ENCODE assay signal across 6 cellular contexts in genomic region chr17:28576016-28576415, GRCh38. TPM values are rescaled to one million over a fixed set of nuclear protein-coding genes. Genes with fewer than 3 reads are reported as not detected.
A peak's percentile ranks its signal among the peaks of the same experiment; 100 is the strongest.
DNase-seq lines count a peak whose midpoint lies in the region; ATAC-seq, FAIRE-seq and TF ChIP-seq lines count a peak whose summit lies in the region.
"Not testable (repeated sequence)": the region's sequence is repeated elsewhere in the genome, so short reads cannot be mapped to it uniquely, and the experiment has no call there.

No MANE protein-coding gene starts in this region.

- peaks cover 31% of the 10 kb centered on the region for H3K4me1 ChIP-seq in OCI-LY1 (ENCODE audit: insufficient read depth, low read length, severe bottlenecking)
- peaks cover 50% of the 10 kb centered on the region for H3K4me1 ChIP-seq in HepG2 (ENCODE audit: insufficient read depth, low read length)
- H3K4me1 ChIP-seq in tibial nerve = peaks cover 0 to 35% (median 10%) of the 10 kb centered on the region in 4 donors

- not testable (repeated sequence) for H3K9me2 ChIP-seq in OCI-LY1 (ENCODE audit: low read depth, low read length)

- H3K27ac Mint-ChIP-seq in activated T-helper 1 cell treated with anti-CD3 and anti-CD28 coated beads, Interleukin-12 subunit alpha, Interleukin-12 subunit beta, Interleukin-2, Interleukin-4 antibody, amounts not matched to agents 30 ng/mL and 10 ng/mL and 1 ng/mL, durations not matched to agents 14 hours and 24 hours and 36 hours = peak overlapping the region; percentile 94
- not testable (repeated sequence) for H3K27ac Mint-ChIP-seq in chondrocyte (ENCODE audit: unreplicated experiment)

- H3K4me3 ChIP-seq in GM12864 (ENCODE audit: low read depth, low read length) (peak overlapping the region; percentile 53), OCI-LY1 (ENCODE audit: low read depth, low read length, poor library complexity, severe bottlenecking) (peak overlapping the region; percentile 46), HepG2 (replicated peaks in 1 of 3; ENCODE audit: insufficient read depth in 1 of 3, low read depth in 2 of 3, low read length in 3 of 3) (peak overlapping the region in 1 of 3 experiments; percentile 63; a peak in 3 of 6 replicates), tibial nerve (peak overlapping the region in 2 of 4 donors; percentile 21 to 45)

- not testable (repeated sequence) for H3K9me3 ChIP-seq in OCI-LY1 (ENCODE audit: low read length); HepG2 (ENCODE audit: low read length); tibial nerve

- H2AFZ ChIP-seq in OCI-LY1 (ENCODE audit: low read length); HepG2 (ENCODE audit: low read length): not testable (repeated sequence)

- H3K27ac ChIP-seq in OCI-LY1 (ENCODE audit: low read depth, low read length, poor library complexity, severe bottlenecking); HepG2 (ENCODE audit: extremely low read length, insufficient read depth, low read length): not testable (repeated sequence)
- H3K27ac ChIP-seq in tibial nerve = peak overlapping the region in 3 of 4 donors; percentile 4 to 72 (median 52)

- H3K4me2 ChIP-seq in OCI-LY1 (ENCODE audit: low read length) = peak overlapping the region; percentile 58; the same call in 1 of the 2 replicates
- peak overlapping the region; percentile 59 for H3K4me2 ChIP-seq in HepG2 (ENCODE audit: low read depth, low read length)

- POLR2A ChIA-PET in HepG2 (lab: Yijun Ruan, JAX) = interaction anchor here (0.6 to 1.4 kb wide), 2 partner anchors 21 to 68 kb away, joined by 3 to 8 read pairs; partner anchors contain the start of gene BLTP2

- TF ChIP-seq RAD21 in HepG2 (CRISPR knock-in tag; IDR thresholded peaks at IDR 0.05) = not testable (repeated sequence)

- peak overlapping the region; percentile 86 for H3K4me3 Mint-ChIP-seq in activated T-helper 1 cell treated with anti-CD3 and anti-CD28 coated beads, Interleukin-12 subunit alpha, Interleukin-12 subunit beta, Interleukin-2, Interleukin-4 antibody, amounts not matched to agents 30 ng/mL and 10 ng/mL and 1 ng/mL, durations not matched to agents 14 hours and 24 hours and 36 hours
- peak overlapping the region; percentile 52 for H3K4me3 Mint-ChIP-seq in chondrocyte (ENCODE audit: unreplicated experiment)

- not testable (repeated sequence) for H3K27me3 Mint-ChIP-seq in activated T-helper 1 cell treated with anti-CD3 and anti-CD28 coated beads, Interleukin-12 subunit alpha, Interleukin-12 subunit beta, Interleukin-2, Interleukin-4 antibody, amounts not matched to agents 30 ng/mL and 10 ng/mL and 1 ng/mL, durations not matched to agents 14 hours and 24 hours and 36 hours (ENCODE audit: insufficient read depth); chondrocyte (ENCODE audit: low read depth)

- H3K4me1 Mint-ChIP-seq in activated T-helper 1 cell treated with anti-CD3 and anti-CD28 coated beads, Interleukin-12 subunit alpha, Interleukin-12 subunit beta, Interleukin-2, Interleukin-4 antibody, amounts not matched to agents 30 ng/mL and 10 ng/mL and 1 ng/mL, durations not matched to agents 14 hours and 24 hours and 36 hours (ENCODE audit: low read depth) = peaks cover 82% of the 10 kb centered on the region
- peaks cover 14% of the 10 kb centered on the region for H3K4me1 Mint-ChIP-seq in chondrocyte (ENCODE audit: low read depth)

- FAIRE-seq in HepG2 (lab: Jason Lieb, UNC) = not testable (repeated sequence)

- H4K20me1 ChIP-seq in OCI-LY1 (ENCODE audit: insufficient read depth, low read length); HepG2 (ENCODE audit: insufficient read depth, low read length): not testable (repeated sequence)

- TF ChIP-seq EP300 in HepG2 (IDR thresholded peaks at IDR 0.05; ENCODE audit: low read depth in 2 of 2, low read length in 2 of 2); HepG2 (CRISPR knock-in tag; IDR thresholded peaks at IDR 0.05; ENCODE audit: borderline replicate concordance); tibial nerve (IDR thresholded peaks at IDR 0.05): not testable (repeated sequence)

- H3K27me3 ChIP-seq in OCI-LY1 (ENCODE audit: insufficient read depth, low read length); HepG2 (ENCODE audit: control insufficient read depth in 1 of 2, insufficient read depth in 2 of 2, low read length in 2 of 2); tibial nerve: not testable (repeated sequence)

- not testable (repeated sequence) for TF ChIP-seq CTCF in GM12864 (IDR thresholded peaks at IDR 0.05; ENCODE audit: low read depth, low read length, missing control alignments); OCI-LY1 (IDR thresholded peaks at IDR 0.05; ENCODE audit: low read length); chondrocyte (IDR thresholded peaks at IDR 0.05); HepG2 (CRISPR knock-in tag; IDR thresholded peaks at IDR 0.05); tibial nerve (IDR thresholded peaks at IDR 0.05)

- not testable (repeated sequence) for H3F3A ChIP-seq in OCI-LY1 (ENCODE audit: insufficient read depth, low read length)

- not testable (repeated sequence) for BruUV-seq in HepG2 (replicated peaks; lab: Mats Ljungman, UMichigan)

- not testable (repeated sequence) for TF ChIP-seq POLR2A in HepG2 (IDR thresholded peaks at IDR 0.05; ENCODE audit: insufficient read depth in 1 of 2, low read depth in 2 of 2, low read length in 2 of 2); tibial nerve (IDR thresholded peaks at IDR 0.05)

- intact Hi-C loops in activated T-helper 1 cell treated with anti-CD3 and anti-CD28 coated beads, Interleukin-12 subunit alpha, Interleukin-12 subunit beta, Interleukin-2, Interleukin-4 antibody, amounts not matched to agents 30 ng/mL and 10 ng/mL and 1 ng/mL, durations not matched to agents 14 hours and 24 hours and 36 hours (cut with micrococcal nuclease) = loop anchor here (1.0 to 10.0 kb wide), 6 partner anchors 24 to 379 kb away; partner anchors contain the start of genes PHF12, PROCA1 and UNC119
- intact Hi-C loops in HepG2 (cut with micrococcal nuclease; ENCODE audit: unreplicated experiment) = loop anchor here (1.0 kb wide), 1 partner anchor 23 kb away; the partner anchor contains the start of gene SPAG5

- H3K36me3 ChIP-seq in OCI-LY1 (ENCODE audit: insufficient read depth, low read length) (peaks cover 64% of the 10 kb centered on the region), HepG2 (replicated peaks in 1 of 2; ENCODE audit: control insufficient read depth in 1 of 2, insufficient read depth in 2 of 2, low read length in 2 of 2) (peaks cover 15 to 36% of the 10 kb centered on the region in 2 experiments), tibial nerve (peaks cover 0 to 10% (median 0%) of the 10 kb centered on the region in 3 donors)

- ATAC-seq in HepG2 = not testable (repeated sequence)

- WGBS in HepG2 (ENCODE audit: low lambda C conversion rate) = 66% methylated on average over 3 of the region's 3 CpGs
- 44 to 67% methylated on average over 3 of the region's 3 CpGs for WGBS in tibial nerve, 2 donors

- H3K9me3 Mint-ChIP-seq in activated T-helper 1 cell treated with anti-CD3 and anti-CD28 coated beads, Interleukin-12 subunit alpha, Interleukin-12 subunit beta, Interleukin-2, Interleukin-4 antibody, amounts not matched to agents 30 ng/mL and 10 ng/mL and 1 ng/mL, durations not matched to agents 14 hours and 24 hours and 36 hours; chondrocyte (ENCODE audit: low read depth): not testable (repeated sequence)

- not testable (repeated sequence) for H3K79me2 ChIP-seq in OCI-LY1 (ENCODE audit: insufficient read depth, low read length); HepG2 (ENCODE audit: insufficient read depth, low read length)

- H3K9ac ChIP-seq in OCI-LY1 (ENCODE audit: low read length) (peak overlapping the region; percentile 26; the same call in 1 of the 2 replicates), HepG2 (ENCODE audit: insufficient read depth, low read depth, low read length) (peak overlapping the region; percentile 49; the same call in 1 of the 2 replicates)

- in situ Hi-C loops in HepG2 (cut with HindIII; ENCODE audit: extremely low pct_ligation_motif_present, low pct_unique_long_range_greater_than_20kb) = not testable (repeated sequence)

- H3K36me3 Mint-ChIP-seq in activated T-helper 1 cell treated with anti-CD3 and anti-CD28 coated beads, Interleukin-12 subunit alpha, Interleukin-12 subunit beta, Interleukin-2, Interleukin-4 antibody, amounts not matched to agents 30 ng/mL and 10 ng/mL and 1 ng/mL, durations not matched to agents 14 hours and 24 hours and 36 hours (ENCODE audit: low read depth) = peaks cover 44% of the 10 kb centered on the region
- H3K36me3 Mint-ChIP-seq in chondrocyte (ENCODE audit: low read depth) = not testable (repeated sequence)

- CTCF ChIA-PET in HepG2 (lab: Yijun Ruan, JAX; ENCODE audit: low intra/inter-chr PET ratio, low total read pairs) = not testable (repeated sequence)

- DNase-seq in GM12864 (ENCODE audit: low read depth); activated T-helper 1 cell treated with anti-CD3 and anti-CD28 coated beads, Interleukin-12 subunit alpha, Interleukin-12 subunit beta, Interleukin-2, Interleukin-4 antibody, amounts not matched to agents 30 ng/mL and 10 ng/mL and 1 ng/mL, durations not matched to agents 14 hours and 24 hours and 36 hours (ENCODE audit: low spot score); HepG2 (ENCODE audit: low spot score); tibial nerve (ENCODE audit: low spot score in 2 of 2): not testable (repeated sequence)
- DNase-seq in chondrocyte (ENCODE audit: low spot score) = peak; percentile 38

RNA-seq across cellular contexts. Expression of gene ALDOC, which starts 0.7 kb away (rescaled TPM):
- 44.0 and 47.6 TPM in 2 replicates for total RNA-seq in activated T-helper 1 cell treated with anti-CD3 and anti-CD28 coated beads, Interleukin-12 subunit alpha, Interleukin-12 subunit beta, Interleukin-2, Interleukin-4 antibody, amounts not matched to agents 30 ng/mL and 10 ng/mL and 1 ng/mL, durations not matched to agents 14 hours and 24 hours and 36 hours
- total RNA-seq in chondrocyte = 3.9 to 9.5 TPM (median 8.0 TPM) in 3 replicates
- 15.4 and 16.9 TPM in 2 replicates for total RNA-seq in HepG2 (2016; rRNA removed; fragmentation: Illumina TruSeq; extraction: Trizol)
- total RNA-seq in HepG2 (2016; cell fraction: cytosol; rRNA removed; fragmentation: Illumina TruSeq; extraction: Trizol; ENCODE audit: low read depth) = 1.9 and 2.3 TPM in 2 replicates
- total RNA-seq in HepG2 (2016; cell fraction: insoluble cytoplasmic fraction; rRNA removed; fragmentation: Illumina TruSeq; extraction: Trizol) = 14.8 and 19.1 TPM in 2 replicates
- 3.6 and 4.1 TPM in 2 replicates for total RNA-seq in HepG2 (2016; cell fraction: membrane; rRNA removed; fragmentation: Illumina TruSeq; extraction: Trizol)
- total RNA-seq in HepG2 (2016; cell fraction: nucleus; rRNA removed; fragmentation: Illumina TruSeq; extraction: Trizol) = 5.5 and 6.5 TPM in 2 replicates
- polyA plus RNA-seq in HepG2 (2011; rRNA removed) = 60.9 and 86.5 TPM in 2 replicates
- 88.3 and 89.2 TPM in 2 replicates for polyA plus RNA-seq in HepG2 (2011; cell fraction: cytosol; rRNA removed)
- 58.5 and 80.1 TPM in 2 replicates for polyA plus RNA-seq in HepG2 (2011; cell fraction: nucleus; rRNA removed)
- polyA plus RNA-seq in HepG2 (2012) = 60.0 and 69.4 TPM in 2 replicates
- 2.0 and 2.3 TPM in 2 replicates for polyA plus RNA-seq in HepG2 (2016; cell fraction: cytosol; fragmentation: Illumina TruSeq; extraction: Trizol; ENCODE audit: low read depth)
- 19.5 and 24.0 TPM in 2 replicates for polyA plus RNA-seq in HepG2 (2016; cell fraction: insoluble cytoplasmic fraction; fragmentation: Illumina TruSeq; extraction: Trizol; ENCODE audit: low read depth)
- 2.4 and 2.9 TPM in 2 replicates for polyA plus RNA-seq in HepG2 (2016; cell fraction: membrane; fragmentation: Illumina TruSeq; extraction: Trizol; ENCODE audit: low read depth)
- polyA plus RNA-seq in HepG2 (2016; cell fraction: nucleus; fragmentation: Illumina TruSeq; extraction: Trizol; ENCODE audit: insufficient read depth, low read depth) = 7.6 and 8.5 TPM in 2 replicates
- 18.8 and 112 TPM in 2 replicates for polyA minus RNA-seq in HepG2 (2011; rRNA and poly(A)+ RNA removed; ENCODE audit: low replicate concordance)
- 37.7 and 51.5 TPM in 2 replicates for polyA minus RNA-seq in HepG2 (2011; cell fraction: cytosol; rRNA and poly(A)+ RNA removed)
- polyA minus RNA-seq in HepG2 (2011; cell fraction: nucleus; rRNA and poly(A)+ RNA removed) = 11.8 and 17.7 TPM in 2 replicates
- 100 to 1,000 TPM in 3 of 4 donors, 10 to 100 TPM in 1; 46.2 to 222 (median 141) TPM for total RNA-seq in tibial nerve

RNA-seq across cellular contexts. Expression of gene PIGS, which starts 4.7 kb away (rescaled TPM):
- 57.8 and 61.2 TPM in 2 replicates for total RNA-seq in activated T-helper 1 cell treated with anti-CD3 and anti-CD28 coated beads, Interleukin-12 subunit alpha, Interleukin-12 subunit beta, Interleukin-2, Interleukin-4 antibody, amounts not matched to agents 30 ng/mL and 10 ng/mL and 1 ng/mL, durations not matched to agents 14 hours and 24 hours and 36 hours
- total RNA-seq in chondrocyte (56.5 to 65.7 TPM (median 62.9 TPM) in 3 replicates), HepG2 (2016; rRNA removed; fragmentation: Illumina TruSeq; extraction: Trizol) (26.6 and 42.6 TPM in 2 replicates), tibial nerve (10 to 100 TPM; 62.2 to 82.4 (median 73.2) TPM)
- 13.9 and 14.3 TPM in 2 replicates for total RNA-seq in HepG2 (2016; cell fraction: cytosol; rRNA removed; fragmentation: Illumina TruSeq; extraction: Trizol; ENCODE audit: low read depth)
- 23.4 and 47.4 TPM in 2 replicates for total RNA-seq in HepG2 (2016; cell fraction: insoluble cytoplasmic fraction; rRNA removed; fragmentation: Illumina TruSeq; extraction: Trizol)
- total RNA-seq in HepG2 (2016; cell fraction: membrane; rRNA removed; fragmentation: Illumina TruSeq; extraction: Trizol) = 32.6 and 37.9 TPM in 2 replicates
- total RNA-seq in HepG2 (2016; cell fraction: nucleus; rRNA removed; fragmentation: Illumina TruSeq; extraction: Trizol) = 34.6 and 36.1 TPM in 2 replicates
- polyA plus RNA-seq in HepG2 (2011; rRNA removed) = 23.5 and 31.7 TPM in 2 replicates
- polyA plus RNA-seq in HepG2 (2011; cell fraction: cytosol; rRNA removed) = 29.9 and 34.2 TPM in 2 replicates
- 62.5 and 62.8 TPM in 2 replicates for polyA plus RNA-seq in HepG2 (2011; cell fraction: nucleus; rRNA removed)
- 58.2 and 68.5 TPM in 2 replicates for polyA plus RNA-seq in HepG2 (2012)
- polyA plus RNA-seq in HepG2 (2016; cell fraction: cytosol; fragmentation: Illumina TruSeq; extraction: Trizol; ENCODE audit: low read depth) = 17.4 and 20.1 TPM in 2 replicates
- 27.8 and 30.3 TPM in 2 replicates for polyA plus RNA-seq in HepG2 (2016; cell fraction: insoluble cytoplasmic fraction; fragmentation: Illumina TruSeq; extraction: Trizol; ENCODE audit: low read depth)
- 34.6 and 35.4 TPM in 2 replicates for polyA plus RNA-seq in HepG2 (2016; cell fraction: membrane; fragmentation: Illumina TruSeq; extraction: Trizol; ENCODE audit: low read depth)
- polyA plus RNA-seq in HepG2 (2016; cell fraction: nucleus; fragmentation: Illumina TruSeq; extraction: Trizol; ENCODE audit: insufficient read depth, low read depth) = 62.4 and 64.1 TPM in 2 replicates
- polyA minus RNA-seq in HepG2 (2011; rRNA and poly(A)+ RNA removed; ENCODE audit: low replicate concordance) = 43.4 and 53.5 TPM in 2 replicates
- polyA minus RNA-seq in HepG2 (2011; cell fraction: cytosol; rRNA and poly(A)+ RNA removed) = 22.6 and 26.6 TPM in 2 replicates
- 19.8 and 27.0 TPM in 2 replicates for polyA minus RNA-seq in HepG2 (2011; cell fraction: nucleus; rRNA and poly(A)+ RNA removed)

RNA-seq across cellular contexts. Expression of gene SPAG5, which starts 22.8 kb away (rescaled TPM):
- 81.9 and 83.1 TPM in 2 replicates for total RNA-seq in activated T-helper 1 cell treated with anti-CD3 and anti-CD28 coated beads, Interleukin-12 subunit alpha, Interleukin-12 subunit beta, Interleukin-2, Interleukin-4 antibody, amounts not matched to agents 30 ng/mL and 10 ng/mL and 1 ng/mL, durations not matched to agents 14 hours and 24 hours and 36 hours
- 10.3 to 20.3 TPM (median 12.9 TPM) in 3 replicates for total RNA-seq in chondrocyte
- total RNA-seq in HepG2 (2016; rRNA removed; fragmentation: Illumina TruSeq; extraction: Trizol) = 98.0 and 105 TPM in 2 replicates
- total RNA-seq in HepG2 (2016; cell fraction: cytosol; rRNA removed; fragmentation: Illumina TruSeq; extraction: Trizol; ENCODE audit: low read depth) = 14.6 and 16.2 TPM in 2 replicates
- total RNA-seq in HepG2 (2016; cell fraction: insoluble cytoplasmic fraction; rRNA removed; fragmentation: Illumina TruSeq; extraction: Trizol) = 98.5 and 112 TPM in 2 replicates
- total RNA-seq in HepG2 (2016; cell fraction: membrane; rRNA removed; fragmentation: Illumina TruSeq; extraction: Trizol) = 35.4 and 39.1 TPM in 2 replicates
- total RNA-seq in HepG2 (2016; cell fraction: nucleus; rRNA removed; fragmentation: Illumina TruSeq; extraction: Trizol) = 89.1 and 95.8 TPM in 2 replicates
- polyA plus RNA-seq in HepG2 (2011; rRNA removed) = 28.2 and 41.4 TPM in 2 replicates
- 22.7 and 32.5 TPM in 2 replicates for polyA plus RNA-seq in HepG2 (2011; cell fraction: cytosol; rRNA removed)
- 69.4 and 110 TPM in 2 replicates for polyA plus RNA-seq in HepG2 (2011; cell fraction: nucleus; rRNA removed)
- polyA plus RNA-seq in HepG2 (2012) = 16.1 and 27.4 TPM in 2 replicates
- polyA plus RNA-seq in HepG2 (2016; cell fraction: cytosol; fragmentation: Illumina TruSeq; extraction: Trizol; ENCODE audit: low read depth) = 9.9 and 10.2 TPM in 2 replicates
- 92.8 and 96.1 TPM in 2 replicates for polyA plus RNA-seq in HepG2 (2016; cell fraction: insoluble cytoplasmic fraction; fragmentation: Illumina TruSeq; extraction: Trizol; ENCODE audit: low read depth)
- polyA plus RNA-seq in HepG2 (2016; cell fraction: membrane; fragmentation: Illumina TruSeq; extraction: Trizol; ENCODE audit: low read depth) = 20.0 and 23.8 TPM in 2 replicates
- 145 and 148 TPM in 2 replicates for polyA plus RNA-seq in HepG2 (2016; cell fraction: nucleus; fragmentation: Illumina TruSeq; extraction: Trizol; ENCODE audit: insufficient read depth, low read depth)
- polyA minus RNA-seq in HepG2 (2011; rRNA and poly(A)+ RNA removed; ENCODE audit: low replicate concordance) = 67.2 and 287 TPM in 2 replicates
- polyA minus RNA-seq in HepG2 (2011; cell fraction: cytosol; rRNA and poly(A)+ RNA removed) = 18.6 and 22.3 TPM in 2 replicates
- polyA minus RNA-seq in HepG2 (2011; cell fraction: nucleus; rRNA and poly(A)+ RNA removed) = 59.9 and 64.0 TPM in 2 replicates
- total RNA-seq in tibial nerve = 10 to 100 TPM in 1 of 4 donors, 1 to 10 TPM in 3; 5.7 to 11.4 (median 7.6) TPM

RNA-seq across cellular contexts. Expression of gene UNC119, which starts 23.6 kb away (rescaled TPM):
- total RNA-seq in activated T-helper 1 cell treated with anti-CD3 and anti-CD28 coated beads, Interleukin-12 subunit alpha, Interleukin-12 subunit beta, Interleukin-2, Interleukin-4 antibody, amounts not matched to agents 30 ng/mL and 10 ng/mL and 1 ng/mL, durations not matched to agents 14 hours and 24 hours and 36 hours = 63.3 and 63.9 TPM in 2 replicates
- total RNA-seq in chondrocyte = 19.8 to 24.9 TPM (median 24.1 TPM) in 3 replicates
- 7.8 and 10.4 TPM in 2 replicates for total RNA-seq in HepG2 (2016; rRNA removed; fragmentation: Illumina TruSeq; extraction: Trizol)
- total RNA-seq in HepG2 (2016; cell fraction: cytosol; rRNA removed; fragmentation: Illumina TruSeq; extraction: Trizol; ENCODE audit: low read depth) = 5.0 and 5.9 TPM in 2 replicates
- total RNA-seq in HepG2 (2016; cell fraction: insoluble cytoplasmic fraction; rRNA removed; fragmentation: Illumina TruSeq; extraction: Trizol) = 8.0 and 10.9 TPM in 2 replicates
- total RNA-seq in HepG2 (2016; cell fraction: membrane; rRNA removed; fragmentation: Illumina TruSeq; extraction: Trizol) = 7.4 and 9.1 TPM in 2 replicates
- 9.3 and 10.1 TPM in 2 replicates for total RNA-seq in HepG2 (2016; cell fraction: nucleus; rRNA removed; fragmentation: Illumina TruSeq; extraction: Trizol)
- polyA plus RNA-seq in HepG2 (2011; rRNA removed) = 57.6 and 63.1 TPM in 2 replicates
- 25.1 and 34.9 TPM in 2 replicates for polyA plus RNA-seq in HepG2 (2011; cell fraction: cytosol; rRNA removed)
- 72.7 and 85.1 TPM in 2 replicates for polyA plus RNA-seq in HepG2 (2011; cell fraction: nucleus; rRNA removed)
- polyA plus RNA-seq in HepG2 (2012) = 7.3 and 9.0 TPM in 2 replicates
- 6.0 and 6.7 TPM in 2 replicates for polyA plus RNA-seq in HepG2 (2016; cell fraction: cytosol; fragmentation: Illumina TruSeq; extraction: Trizol; ENCODE audit: low read depth)
- 12.0 and 13.5 TPM in 2 replicates for polyA plus RNA-seq in HepG2 (2016; cell fraction: insoluble cytoplasmic fraction; fragmentation: Illumina TruSeq; extraction: Trizol; ENCODE audit: low read depth)
- 9.2 and 10.9 TPM in 2 replicates for polyA plus RNA-seq in HepG2 (2016; cell fraction: membrane; fragmentation: Illumina TruSeq; extraction: Trizol; ENCODE audit: low read depth)
- 18.0 and 19.4 TPM in 2 replicates for polyA plus RNA-seq in HepG2 (2016; cell fraction: nucleus; fragmentation: Illumina TruSeq; extraction: Trizol; ENCODE audit: insufficient read depth, low read depth)
- polyA minus RNA-seq in HepG2 (2011; rRNA and poly(A)+ RNA removed; ENCODE audit: low replicate concordance) = 33.6 and 62.8 TPM in 2 replicates
- 6.5 and 12.7 TPM in 2 replicates for polyA minus RNA-seq in HepG2 (2011; cell fraction: cytosol; rRNA and poly(A)+ RNA removed)
- 30.0 and 33.3 TPM in 2 replicates for polyA minus RNA-seq in HepG2 (2011; cell fraction: nucleus; rRNA and poly(A)+ RNA removed)
- 10 to 100 TPM; 20.5 to 30.0 (median 22.4) TPM for total RNA-seq in tibial nerve

RNA-seq across cellular contexts. Expression of gene RSKR, which starts 38.0 kb away (rescaled TPM):
- total RNA-seq in activated T-helper 1 cell treated with anti-CD3 and anti-CD28 coated beads, Interleukin-12 subunit alpha, Interleukin-12 subunit beta, Interleukin-2, Interleukin-4 antibody, amounts not matched to agents 30 ng/mL and 10 ng/mL and 1 ng/mL, durations not matched to agents 14 hours and 24 hours and 36 hours = 38.4 and 42.9 TPM in 2 replicates
- total RNA-seq in chondrocyte = 4.7 to 9.0 TPM (median 6.4 TPM) in 3 replicates
- 1.9 and 5.0 TPM in 2 replicates for total RNA-seq in HepG2 (2016; rRNA removed; fragmentation: Illumina TruSeq; extraction: Trizol)
- 0.62 and 1.0 TPM in 2 replicates for total RNA-seq in HepG2 (2016; cell fraction: cytosol; rRNA removed; fragmentation: Illumina TruSeq; extraction: Trizol; ENCODE audit: low read depth)
- 0.83 and 5.2 TPM in 2 replicates for total RNA-seq in HepG2 (2016; cell fraction: insoluble cytoplasmic fraction; rRNA removed; fragmentation: Illumina TruSeq; extraction: Trizol)
- 0.48 and 0.93 TPM in 2 replicates for total RNA-seq in HepG2 (2016; cell fraction: membrane; rRNA removed; fragmentation: Illumina TruSeq; extraction: Trizol)
- total RNA-seq in HepG2 (2016; cell fraction: nucleus; rRNA removed; fragmentation: Illumina TruSeq; extraction: Trizol) = 12.3 and 13.9 TPM in 2 replicates
- polyA plus RNA-seq in HepG2 (2011; rRNA removed) = 8.6 and 10.4 TPM in 2 replicates
- 1.6 TPM in 2 replicates for polyA plus RNA-seq in HepG2 (2011; cell fraction: cytosol; rRNA removed)
- 39.0 and 41.5 TPM in 2 replicates for polyA plus RNA-seq in HepG2 (2011; cell fraction: nucleus; rRNA removed)
- polyA plus RNA-seq in HepG2 (2012) = 3.7 and 5.6 TPM in 2 replicates
- 0.03 TPM in 1 of 2 replicates, not detected in the other for polyA plus RNA-seq in HepG2 (2016; cell fraction: cytosol; fragmentation: Illumina TruSeq; extraction: Trizol; ENCODE audit: low read depth)
- 0.70 and 1.3 TPM in 2 replicates for polyA plus RNA-seq in HepG2 (2016; cell fraction: insoluble cytoplasmic fraction; fragmentation: Illumina TruSeq; extraction: Trizol; ENCODE audit: low read depth)
- 0.22 and 0.43 TPM in 2 replicates for polyA plus RNA-seq in HepG2 (2016; cell fraction: membrane; fragmentation: Illumina TruSeq; extraction: Trizol; ENCODE audit: low read depth)
- 33.1 and 34.5 TPM in 2 replicates for polyA plus RNA-seq in HepG2 (2016; cell fraction: nucleus; fragmentation: Illumina TruSeq; extraction: Trizol; ENCODE audit: insufficient read depth, low read depth)
- polyA minus RNA-seq in HepG2 (2011; rRNA and poly(A)+ RNA removed; ENCODE audit: low replicate concordance) = 12.9 and 33.2 TPM in 2 replicates
- 1.1 and 2.8 TPM in 2 replicates for polyA minus RNA-seq in HepG2 (2011; cell fraction: cytosol; rRNA and poly(A)+ RNA removed)
- polyA minus RNA-seq in HepG2 (2011; cell fraction: nucleus; rRNA and poly(A)+ RNA removed) = 27.9 and 31.6 TPM in 2 replicates
- 10 to 100 TPM in 3 of 4 donors, 1 to 10 TPM in 1; 5.7 to 34.5 (median 16.2) TPM for total RNA-seq in tibial nerve
